Comparison of ENCODE assay signal across 18 cellular contexts in the genomic region with DNA sequence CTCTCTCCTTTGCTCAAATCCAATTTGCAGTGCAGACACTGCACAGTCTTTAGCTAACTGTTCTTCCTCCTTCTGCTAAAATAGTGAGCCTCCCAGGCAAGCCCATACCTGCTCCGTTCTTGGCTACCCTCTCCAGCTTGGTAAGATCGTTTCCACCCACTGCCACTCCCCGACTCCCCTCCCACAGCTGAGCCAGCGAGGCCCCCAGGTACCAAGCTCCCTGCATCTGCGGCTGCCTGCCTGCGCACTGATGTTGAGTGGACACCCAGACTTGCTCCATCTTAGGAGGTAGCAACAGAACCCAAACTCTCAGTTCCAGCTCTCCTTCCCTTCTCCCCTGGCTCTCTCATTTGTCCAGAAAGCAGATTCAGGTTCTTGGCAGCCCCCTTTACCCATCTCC. TPM values are rescaled to one million over a fixed set of nuclear protein-coding genes. Genes with fewer than 3 reads are reported as not detected.
DNase-seq lines count a peak whose midpoint lies in the region; ATAC-seq and TF ChIP-seq lines count a peak whose summit lies in the region.
"Had no signal": no experiment of that assay in that cellular context is flagged by ENCODE, and none has a peak within 500 bp of the region (broad histone marks: within the 10 kb centered on the region; RNA-seq: fewer than 3 reads in every experiment).

No MANE protein-coding gene starts in this region.

- H3K36me3 ChIP-seq in spleen = no peaks in the 10 kb centered on the region

- peak overlapping the region in 1 of 2 donors; percentile 26 for H3K4me3 Mint-ChIP-seq in CD14-positive monocyte
- H3K4me3 Mint-ChIP-seq in activated T-helper 17 cell treated with anti-CD3 and anti-CD28 coated beads, Interleukin-2, amount 50 U/mL, for 72 hours = no peak overlapping the region

- peaks cover 12 to 24% (median 18%) of the 10 kb centered on the region in 3 donors for H3K27me3 Mint-ChIP-seq in CD14-positive monocyte (ENCODE audit: low read depth in 3 of 3)
- H3K27me3 Mint-ChIP-seq in activated T-helper 17 cell treated with anti-CD3 and anti-CD28 coated beads, Interleukin-2, amount 50 U/mL, for 72 hours = peaks cover 4% of the 10 kb centered on the region

- no peak for ATAC-seq in activated T-helper 17 cell treated with anti-CD3 and anti-CD28 coated beads, Interleukin-2, amount 50 U/mL, for 72 hours (replicated peaks)
- no peak for ATAC-seq in GM18861 (IDR thresholded peaks at IDR 0.05; ENCODE audit: unreplicated experiment)
- ATAC-seq: Panc1 had no signal

- H3K4me3 ChIP-seq in spleen = no peak overlapping the region

- no peaks in the 10 kb centered on the region for H3K36me3 Mint-ChIP-seq in CD14-positive monocyte
- H3K36me3 Mint-ChIP-seq in activated T-helper 17 cell treated with anti-CD3 and anti-CD28 coated beads, Interleukin-2, amount 50 U/mL, for 72 hours (ENCODE audit: low read depth) = no peaks in the 10 kb centered on the region

- H3K27ac ChIP-seq in spleen = no peak overlapping the region

- TF ChIP-seq CTCF in CD14-positive monocyte (IDR thresholded peaks at IDR 0.05) (no peak), spleen (IDR thresholded peaks at IDR 0.05 in 8 of 11, conservative IDR thresholded peaks at IDR 0.05 in 3 of 11) (no peak)

- intact Hi-C loops in CD14-positive monocyte (cut with micrococcal nuclease) = loop anchor here in 1 of 2 donors (1.0 kb wide), 1 partner anchor 53 kb away; no protein-coding TSS in a partner anchor
- intact Hi-C loops in spleen (cut with DNase I; ENCODE audit: low total_unique reads) = loop anchor here (10.0 kb wide), 1 partner anchor 361 kb away; no protein-coding TSS in a partner anchor

- no peak overlapping the region for H3K27ac Mint-ChIP-seq in CD14-positive monocyte
- peak overlapping the region; percentile 6 for H3K27ac Mint-ChIP-seq in activated T-helper 17 cell treated with anti-CD3 and anti-CD28 coated beads, Interleukin-2, amount 50 U/mL, for 72 hours

- H3K9me3 Mint-ChIP-seq in CD14-positive monocyte = peaks cover 0 to 2% (median 0%) of the 10 kb centered on the region in 7 donors
- H3K9me3 Mint-ChIP-seq in activated T-helper 17 cell treated with anti-CD3 and anti-CD28 coated beads, Interleukin-2, amount 50 U/mL, for 72 hours = no peaks in the 10 kb centered on the region

- H3K27me3 ChIP-seq in spleen (replicated peaks in 1 of 7) = peaks cover 0 to 6% (median 0%) of the 10 kb centered on the region in 7 donors

- H3K4me1 Mint-ChIP-seq in CD14-positive monocyte = peaks cover 9% of the 10 kb centered on the region
- peaks cover 9% of the 10 kb centered on the region for H3K4me1 Mint-ChIP-seq in activated T-helper 17 cell treated with anti-CD3 and anti-CD28 coated beads, Interleukin-2, amount 50 U/mL, for 72 hours

- 72 to 91% (median 80%) methylated on average over 6 of the region's 6 CpGs for WGBS in spleen, 5 donors

- no peak for TF ChIP-seq POLR2A in spleen (IDR thresholded peaks at IDR 0.05)

- H3K4me1 ChIP-seq in spleen = peaks cover 0 to 12% (median 11%) of the 10 kb centered on the region in 6 donors

- H3K9me3 ChIP-seq in spleen = no peaks in the 10 kb centered on the region

- peak; percentile 18 for DNase-seq in CD14-positive monocyte (ENCODE audit: low spot score)
- peak; percentile 41 for DNase-seq in islet precursor cell
- peak; percentile 66 for DNase-seq in spleen
- DNase-seq in hypothalamus (lab: John Stamatoyannopoulos, UW) = no peak
- DNase-seq in DMS53 (lab: John Stamatoyannopoulos, UW) = no peak
- DNase-seq: COR-L47, IMR-90, Karpas-422, MM.1S, NCI-H1105 treated with DMSO at 0.1 percent for 48 hours, NCI-H1694 treated with DMSO at 0.1 percent for 48 hours, NCI-H2107, NCI-H2227 treated with DMSO at 0.1 percent for 48 hours, NCI-H524 treated with DMSO at 0.1 percent for 48 hours, SHP77 had no signal

RNA-seq across cellular contexts. Expression of a gene that starts 7.9 kb away (rescaled TPM):
- polyA plus RNA-seq in CD14-positive monocyte (1 to 10 TPM in 1 of 2 donors, under 1 TPM in 1; 0.84 to 1.8 TPM), spleen (10 to 100 TPM; 30.6 to 86.4 (median 71.0) TPM)
- total RNA-seq in activated T-helper 17 cell treated with anti-CD3 and anti-CD28 coated beads, Interleukin-2, amount 50 U/mL, for 72 hours = 10 to 100 TPM; 56.5 to 67.7 TPM
- 100 to 1,000 TPM in 2 of 7 donors, 10 to 100 TPM in 5; 34.4 to 104 (median 81.4) TPM for total RNA-seq in spleen

Comparison
In these comparisons a context has a peak if more than half of its experiments do, and no peak if none do; other contexts are left out.
1. DNase-seq: peak in CD14-positive monocyte (single experiment), islet precursor cell (single experiment) and spleen (single experiment); none in hypothalamus (0 of 51) and DMS53 (single experiment).